8 cellular contexts compared by ENCODE assay signal in the genomic region with DNA sequence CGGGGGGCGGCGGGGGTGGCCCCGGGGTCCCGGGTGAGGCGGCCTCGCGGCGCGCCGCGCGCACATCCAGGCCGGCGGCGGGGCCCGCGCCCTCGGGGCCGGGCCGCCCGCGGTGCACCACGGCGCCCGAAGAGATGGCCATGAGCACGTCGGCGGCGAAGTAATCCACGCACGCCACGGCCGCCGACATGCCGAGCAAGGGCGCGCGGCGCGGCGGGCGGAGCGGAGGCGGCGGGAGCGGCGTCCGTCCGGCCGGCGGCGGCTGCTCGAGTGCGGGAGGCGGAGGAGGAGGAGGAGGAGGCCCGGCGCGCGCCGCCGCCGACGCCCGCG. TPM values are rescaled to one million over a fixed set of nuclear protein-coding genes. Genes with fewer than 3 reads are reported as not detected.
DNase-seq lines count a peak whose midpoint lies in the region; ATAC-seq, FAIRE-seq and TF ChIP-seq lines count a peak whose summit lies in the region.

A gene (minus strand): TSS at position 272 of the 330 bp plus-strand sequence. CDS start 82 bp downstream, at position 190.

- no peaks in the 10 kb centered on the region for H3K36me3 Mint-ChIP-seq in CD4-positive, CD25-positive, alpha-beta regulatory T cell

- no peak for FAIRE-seq in K562 (lab: Jason Lieb, UNC)

- H3K27ac Mint-ChIP-seq in CD4-positive, CD25-positive, alpha-beta regulatory T cell, result peak within 1 kb of the TSS; percentile 96 to 98 (median 96)

- TF ChIP-seq CTCF in K562 (IDR thresholded peaks at IDR 0.05 in 2 of 3, conservative IDR thresholded peaks at IDR 0.05 in 1 of 3; ENCODE audit: insufficient read depth in 2 of 3, low read depth in 1 of 3, low read length in 3 of 3) (no peak), lung (IDR thresholded peaks at IDR 0.05; ENCODE audit: control extremely low read depth, extremely low read depth) (no peak), uterus (IDR thresholded peaks at IDR 0.05) (peak in 1 of 4 experiments; percentile 0)

- no peak for TF ChIP-seq RAD21 in K562 (CRISPR knock-in tag; conservative IDR thresholded peaks at IDR 0.05 in 1 of 2, IDR thresholded peaks at IDR 0.05 in 1 of 2)

- H3K9me3 ChIP-seq in CD4-positive, CD25-positive, alpha-beta regulatory T cell (ENCODE audit: control insufficient read depth in 2 of 2, low read length in 2 of 2), result no peaks in the 10 kb centered on the region
- H3K9me3 ChIP-seq in K562 (replicated peaks; ENCODE audit: control insufficient read depth, insufficient read depth, low read depth, low read length) (no peaks in the 10 kb centered on the region), lung (ENCODE audit: control insufficient read depth in 2 of 2, insufficient read depth in 1 of 2, low read length in 1 of 2) (no peaks in the 10 kb centered on the region), uterus (no peaks in the 10 kb centered on the region)

- peak within 1 kb of the TSS; percentile 83 for H3K4me2 ChIP-seq in K562 (ENCODE audit: insufficient read depth, low read length)

- intact Hi-C loops in K562 (cut with micrococcal nuclease), result loop anchor here (1.0 kb wide), 1 partner anchor 41 kb away; no protein-coding TSS in a partner anchor
- intact Hi-C loops in uterus (cut with DNase I; ENCODE audit: low total_unique reads), result no loop called here

- peak within 1 kb of the TSS; percentile 95 to 99 (median 96) for H3K4me3 Mint-ChIP-seq in CD4-positive, CD25-positive, alpha-beta regulatory T cell

- no peaks in the 10 kb centered on the region for H3K27me3 Mint-ChIP-seq in CD4-positive, CD25-positive, alpha-beta regulatory T cell

- H2AFZ ChIP-seq in K562 (ENCODE audit: low read depth, low read length), result peak within 1 kb of the TSS; percentile 92

- no peaks in the 10 kb centered on the region for H3K36me3 ChIP-seq in CD4-positive, CD25-positive, alpha-beta regulatory T cell (ENCODE audit: control insufficient read depth, insufficient read depth, low read length)
- H3K36me3 ChIP-seq in K562 (ENCODE audit: control insufficient read depth, insufficient read depth, low read length) (no peaks in the 10 kb centered on the region; the same call in 2 of the 3 replicates), lung (ENCODE audit: control insufficient read depth in 2 of 2, insufficient read depth in 2 of 2, low read length in 2 of 2) (no peaks in the 10 kb centered on the region), uterus (no peaks in the 10 kb centered on the region)

- in situ Hi-C loops in K562 (cut with MboI), result no loop called here

- H3K27me3 ChIP-seq in CD4-positive, CD25-positive, alpha-beta regulatory T cell (ENCODE audit: control insufficient read depth, insufficient read depth, low read length), result no peaks in the 10 kb centered on the region
- H3K27me3 ChIP-seq in K562 (ENCODE audit: control insufficient read depth in 2 of 2, insufficient read depth in 2 of 2, low read length in 2 of 2), result no peaks in the 10 kb centered on the region
- H3K27me3 ChIP-seq in lung (ENCODE audit: control insufficient read depth, insufficient read depth), result no peaks in the 10 kb centered on the region
- no peaks in the 10 kb centered on the region for H3K27me3 ChIP-seq in uterus

- peaks cover 0 to 44% (median 15%) of the 10 kb centered on the region in 4 donors for H3K4me1 Mint-ChIP-seq in CD4-positive, CD25-positive, alpha-beta regulatory T cell

- peak within 1 kb of the TSS; percentile 97 for H3K9ac ChIP-seq in K562 (ENCODE audit: insufficient read depth in 1 of 2, low read depth in 2 of 2, low read length in 2 of 2)

- H3K79me2 ChIP-seq in K562 (ENCODE audit: control insufficient read depth, insufficient read depth, low read length), result peaks cover 56% of the 10 kb centered on the region

- H3K9me3 Mint-ChIP-seq in CD4-positive, CD25-positive, alpha-beta regulatory T cell, result no peaks in the 10 kb centered on the region

- no peak for ATAC-seq in CD4-positive, CD25-positive, alpha-beta regulatory T cell (ENCODE audit: low read depth in 2 of 2)
- ATAC-seq in HG02642 (IDR thresholded peaks at IDR 0.05; ENCODE audit: poor library complexity, unreplicated experiment), result peak; percentile 6
- no peak for ATAC-seq in K562
- ATAC-seq in lung (ENCODE audit: insufficient read depth, low FRiP score), result no peak
- no peak for ATAC-seq in GM18520 (IDR thresholded peaks at IDR 0.05; ENCODE audit: unreplicated experiment)

- TF ChIP-seq POLR2A in K562 (conservative IDR thresholded peaks at IDR 0.05), result no peak
- TF ChIP-seq POLR2A in uterus (IDR thresholded peaks at IDR 0.05), result peak; percentile 64 to 72

- DNase-seq in CD4-positive, CD25-positive, alpha-beta regulatory T cell, result no peak
- DNase-seq in K562 (ENCODE audit: extremely low read depth in 1 of 4, low spot score in 3 of 4) (no peak), lung (ENCODE audit: low spot score) (no peak), uterus (no peak), NCI-H345 treated with DMSO at 0.1 percent for 48 hours (lab: John Stamatoyannopoulos, UW; ENCODE audit: unreplicated experiment) (no peak), COLO668 (lab: John Stamatoyannopoulos, UW; ENCODE audit: unreplicated experiment) (no peak)

- peaks cover 54% of the 10 kb centered on the region for H3K4me1 ChIP-seq in CD4-positive, CD25-positive, alpha-beta regulatory T cell (ENCODE audit: control insufficient read depth, insufficient read depth, low read length, poor library complexity, severe bottlenecking)
- H3K4me1 ChIP-seq in K562 (replicated peaks in 1 of 2; ENCODE audit: control insufficient read depth in 2 of 2, insufficient read depth in 2 of 2, low read length in 2 of 2), result peaks cover 37 to 77% of the 10 kb centered on the region in 2 experiments
- peaks cover 8 to 21% of the 10 kb centered on the region in 2 donors for H3K4me1 ChIP-seq in lung (ENCODE audit: control insufficient read depth in 2 of 2, insufficient read depth in 2 of 2, low read length in 2 of 2)
- H3K4me1 ChIP-seq in uterus, result peaks cover 0 to 23% of the 10 kb centered on the region in 2 donors

- CTCF ChIA-PET in K562 (lab: Yijun Ruan, JAX; ENCODE audit: low intra/inter-chr PET ratio), result no interaction called here

- POLR2A ChIA-PET in K562 (lab: Yijun Ruan, JAX), result no interaction called here

- WGBS in K562 (ENCODE audit: insufficient coverage, low coverage, missing lambda C conversion rate), result no CpG with 5 or more reads among the region's 66 CpGs
- WGBS in lung, 2 donors, result 0 to 2% methylated on average over 18 to 66 of the region's 66 CpGs

- H3K27ac ChIP-seq in CD4-positive, CD25-positive, alpha-beta regulatory T cell (ENCODE audit: insufficient read depth, low read length, poor library complexity, severe bottlenecking), result peak within 1 kb of the TSS; percentile 82
- H3K27ac ChIP-seq in K562 (ENCODE audit: extremely low read depth, low read depth, low read length) (peak within 1 kb of the TSS; percentile 99), lung (ENCODE audit: low read depth in 1 of 2, low read length in 1 of 2) (peak within 1 kb of the TSS; percentile 74 to 86), uterus (peak within 1 kb of the TSS; percentile 83 to 84)

- peaks cover 28% of the 10 kb centered on the region for H4K20me1 ChIP-seq in K562 (replicated peaks; ENCODE audit: control insufficient read depth, insufficient read depth, low read length)

- BruUV-seq in K562 (replicated peaks; lab: Mats Ljungman, UMichigan), result no TSS peak

- no peak for TF ChIP-seq EP300 in K562 (IDR thresholded peaks at IDR 0.05; ENCODE audit: low read length)

- peaks cover 5% of the 10 kb centered on the region for H3K9me1 ChIP-seq in K562 (ENCODE audit: control insufficient read depth, insufficient read depth, low read length)

- peak within 1 kb of the TSS; percentile 44 for H3K4me3 ChIP-seq in CD4-positive, CD25-positive, alpha-beta regulatory T cell (ENCODE audit: low read depth, low read length)
- H3K4me3 ChIP-seq in K562, result peak within 1 kb of the TSS; percentile 95
- H3K4me3 ChIP-seq in lung, result peak within 1 kb of the TSS; percentile 78
- peak within 1 kb of the TSS; percentile 68 for H3K4me3 ChIP-seq in uterus

TF ChIP-seq in K562, 482 proteins besides CTCF, POLR2A, EP300 and RAD21 (continues in another document):
- no peak for TF ChIP-seq NELFE (IDR thresholded peaks at IDR 0.05; ENCODE audit: insufficient read depth, insufficient read length)
- TF ChIP-seq ZNF316 (IDR thresholded peaks at IDR 0.05), result no peak
- TF ChIP-seq RB1 (IDR thresholded peaks at IDR 0.05; ENCODE audit: low read depth), result no peak; the same call in 1 of the 2 replicates
- no peak for TF ChIP-seq CAMTA2 (CRISPR knock-in tag; conservative IDR thresholded peaks at IDR 0.05)
- TF ChIP-seq GATAD2B (IDR thresholded peaks at IDR 0.05; ENCODE audit: borderline replicate concordance), result 0 out of 2 replicates have a peak, but pooled peaks have one; percentile 49

RNA-seq across cellular contexts. Expression of the gene that starts here (rescaled TPM):
- total RNA-seq in CD4-positive, CD25-positive, alpha-beta regulatory T cell, result 40.6 TPM
- polyA plus RNA-seq in CD4-positive, CD25-positive, alpha-beta regulatory T cell, result under 1 TPM; 0.28 to 0.86 (median 0.59) TPM
- total RNA-seq in K562 (2011; cell fraction: chromatin; rRNA removed; ENCODE audit: low replicate concordance), result 5.8 and 14.0 TPM in 2 replicates
- total RNA-seq in K562 (2011; cell fraction: nucleolus; rRNA removed), result 11.7 and 16.7 TPM in 2 replicates
- total RNA-seq in K562 (2011; cell fraction: nucleoplasm; rRNA removed), result 6.4 and 7.5 TPM in 2 replicates
- total RNA-seq in K562 (2014; rRNA removed) (15.5 and 22.0 TPM in 2 replicates), K562 (2014; rRNA removed; fragmentation: Illumina TruSeq; extraction: Trizol) (3.4 and 3.8 TPM in 2 replicates), K562 (2015; rRNA removed; fragmentation: Illumina TruSeq; extraction: Trizol) (7.9 and 9.4 TPM in 2 replicates), K562 (2021) (59.1 and 60.4 TPM in 2 replicates), lung (10 to 100 TPM in 1 of 2 donors, 1 to 10 TPM in 1; 3.3 to 25.6 TPM), uterus (10 to 100 TPM in 1 of 4 donors, 1 to 10 TPM in 1, under 1 TPM in 1, not detected in 1; 0.26 to 17.7 (median 3.9) TPM)
- polyA plus RNA-seq in K562 (2011; rRNA removed) (3.7 and 4.8 TPM in 2 replicates), K562 (2014; fragmentation: Illumina TruSeq; extraction: Trizol) (6.8 and 13.1 TPM in 2 replicates), K562 (2014; fragmentation: Nextera tagmentation; extraction: Ambion mirVana) (under 1 TPM; 0.04 to 0.10 TPM), K562 (2014; rRNA removed) (15.4 and 27.5 TPM in 2 replicates), lung (10 to 100 TPM; 13.8 to 17.8 TPM)
- 7.1 and 44.8 TPM in 2 replicates for polyA plus RNA-seq in K562 (2011; cell fraction: cytosol; rRNA removed)
- polyA plus RNA-seq in K562 (2011; cell fraction: nucleus; rRNA removed), result 14.2 and 29.1 TPM in 2 replicates
- 20.8 and 23.7 TPM in 2 replicates for polyA plus RNA-seq in K562 (2012)
- 1.0 and 1.3 TPM in 2 replicates for polyA minus RNA-seq in K562 (2011; rRNA and poly(A)+ RNA removed)
- 15.0 and 25.4 TPM in 2 replicates for polyA minus RNA-seq in K562 (2011; cell fraction: cytosol; rRNA and poly(A)+ RNA removed)
- 5.8 and 6.6 TPM in 2 replicates for polyA minus RNA-seq in K562 (2011; cell fraction: nucleus; rRNA and poly(A)+ RNA removed)

Comparison
In these comparisons a context has a peak if more than half of its experiments do, and no peak if none do; other contexts are left out.
1. H3K4me3 ChIP-seq: peak in every context shown above with its lines; median percentile 95 in K562; 78 in lung; 68 in uterus; 44 in CD4-positive, CD25-positive, alpha-beta regulatory T cell.